Comparison of ENCODE assay signal across 8 cellular contexts in genomic region chr21:33587792-33588484, GRCh38. TPM values are rescaled to one million over a fixed set of nuclear protein-coding genes. Genes with fewer than 3 reads are reported as not detected.
A peak's percentile ranks its signal among the peaks of the same experiment; 100 is the strongest.
DNase-seq lines count a peak whose midpoint lies in the region; ATAC-seq, FAIRE-seq and TF ChIP-seq lines count a peak whose summit lies in the region.

No MANE protein-coding gene starts in this region.

- intact Hi-C loops in pancreas (cut with DNase I): no loop called here

- H3K27me3 ChIP-seq in ACC112 (ENCODE audit: insufficient read depth, low read length): no peaks in the 10 kb centered on the region
- no peaks in the 10 kb centered on the region for H3K27me3 ChIP-seq in cardiac muscle cell
- no peaks in the 10 kb centered on the region for H3K27me3 ChIP-seq in pancreas

- peaks cover 23% of the 10 kb centered on the region for H3K4me1 ChIP-seq in ACC112 (ENCODE audit: control insufficient read depth, insufficient read depth, low read length, unreplicated experiment)
- peaks cover 2% of the 10 kb centered on the region; the same call in 1 of the 2 replicates for H3K4me1 ChIP-seq in ES-I3 (ENCODE audit: insufficient read depth, low read length)
- peaks cover 8% of the 10 kb centered on the region for H3K4me1 ChIP-seq in cardiac muscle cell (ENCODE audit: low read depth)
- H3K4me1 ChIP-seq in pancreas: peaks cover 0 to 5% (median 4%) of the 10 kb centered on the region in 3 donors

- peak overlapping the region; percentile 88 to 91 for H3K27ac Mint-ChIP-seq in activated naive CD4-positive, alpha-beta T cell treated with anti-CD3 and anti-CD28 coated beads, Interleukin-2, amount 50 U/mL, for 72 hours

- peak overlapping the region; percentile 84 for H3K27ac ChIP-seq in ACC112 (ENCODE audit: low read depth, low read length)
- peak overlapping the region; percentile 89 for H3K27ac ChIP-seq in cardiac muscle cell
- peak overlapping the region; percentile 73 to 88 (median 80) for H3K27ac ChIP-seq in pancreas

- DNase-seq in HFF-Myc (ENCODE audit: extremely low read depth, low read depth) (no peak), NB4 (ENCODE audit: low read depth) (peak; percentile 62), cardiac muscle cell (ENCODE audit: low read depth in 1 of 2, low spot score in 1 of 2) (peak; percentile 31 to 41), pancreas (peak in 4 of 6 donors; percentile 30 to 79 (median 58)), NCI-H774 (lab: John Stamatoyannopoulos, UW) (no peak)
- DNase-seq in activated naive CD4-positive, alpha-beta T cell treated with anti-CD3 and anti-CD28 coated beads, Interleukin-2, amount 50 U/mL, for 72 hours (ENCODE audit: low spot score in 2 of 2): peak; percentile 28 to 62

- H3K9me3 Mint-ChIP-seq in activated naive CD4-positive, alpha-beta T cell treated with anti-CD3 and anti-CD28 coated beads, Interleukin-2, amount 50 U/mL, for 72 hours: no peaks in the 10 kb centered on the region

- WGBS in pancreas, 2 donors: 1% methylated on average over 51 to 57 of the region's 57 CpGs

- FAIRE-seq in pancreas (lab: Jason Lieb, UNC): no peak

- no peak for TF ChIP-seq POLR2A in NB4 (IDR thresholded peaks at IDR 0.05; ENCODE audit: extremely low read depth, insufficient read length)

- H3K9me3 ChIP-seq in ES-I3 (ENCODE audit: control insufficient read depth, insufficient read depth, low read length): no peaks in the 10 kb centered on the region
- no peaks in the 10 kb centered on the region for H3K9me3 ChIP-seq in cardiac muscle cell (ENCODE audit: low read depth)
- H3K9me3 ChIP-seq in pancreas: no peaks in the 10 kb centered on the region

- peak overlapping the region; percentile 92 for H2AFZ ChIP-seq in ACC112 (ENCODE audit: low read length, unreplicated experiment)

- TF ChIP-seq CTCF in HFF-Myc (IDR thresholded peaks at IDR 0.05; ENCODE audit: low read depth, low read length, missing control alignments) (no peak), NB4 (IDR thresholded peaks at IDR 0.05; ENCODE audit: low read depth, low read length) (no peak), cardiac muscle cell (IDR thresholded peaks at IDR 0.05; ENCODE audit: low read depth, low read length) (peak; percentile 1), pancreas (IDR thresholded peaks at IDR 0.05) (no peak)

- H3K79me2 ChIP-seq in ACC112 (ENCODE audit: control insufficient read depth, insufficient read depth, low read length, unreplicated experiment): peaks cover 37% of the 10 kb centered on the region

- peak; percentile 23 to 28 for ATAC-seq in activated naive CD4-positive, alpha-beta T cell treated with anti-CD3 and anti-CD28 coated beads, Interleukin-2, amount 50 U/mL, for 72 hours
- peak; percentile 23 to 37 (median 28) for ATAC-seq in pancreas

- peak overlapping the region; percentile 98 for H3K9ac ChIP-seq in ES-I3 (ENCODE audit: low read depth, low read length)

- H3K36me3 ChIP-seq in ACC112 (ENCODE audit: insufficient read depth, low read length) (peaks cover 18% of the 10 kb centered on the region), ES-I3 (ENCODE audit: insufficient read depth, low read length) (no peaks in the 10 kb centered on the region), cardiac muscle cell (peaks cover 11% of the 10 kb centered on the region), pancreas (no peaks in the 10 kb centered on the region)

- H3K4me3 ChIP-seq in ACC112 (ENCODE audit: low read depth, low read length): peak overlapping the region; percentile 94
- peak overlapping the region; percentile 72 for H3K4me3 ChIP-seq in HFF-Myc (replicated peaks; ENCODE audit: low read depth, low read length)
- peak overlapping the region; percentile 72 for H3K4me3 ChIP-seq in NB4 (ENCODE audit: low read depth, low read length)
- peak overlapping the region; percentile 84 for H3K4me3 ChIP-seq in cardiac muscle cell
- H3K4me3 ChIP-seq in pancreas: peak overlapping the region; percentile 93 to 98 (median 97)

- peaks cover 12% of the 10 kb centered on the region in 2 donors for H3K36me3 Mint-ChIP-seq in activated naive CD4-positive, alpha-beta T cell treated with anti-CD3 and anti-CD28 coated beads, Interleukin-2, amount 50 U/mL, for 72 hours

RNA-seq across cellular contexts. Expression of gene DONSON, which starts 0.5 kb away (rescaled TPM):
- total RNA-seq in activated naive CD4-positive, alpha-beta T cell treated with anti-CD3 and anti-CD28 coated beads, Interleukin-2, amount 50 U/mL, for 72 hours: 10 to 100 TPM; 39.1 to 56.1 TPM
- total RNA-seq in cardiac muscle cell (25.2 TPM in 2 replicates), pancreas (1 to 10 TPM; 2.4 to 5.3 (median 3.0) TPM)
- polyA plus RNA-seq in cardiac muscle cell (34.9 and 38.5 TPM in 2 replicates), pancreas (10 to 100 TPM in 1 of 2 donors, 1 to 10 TPM in 1; 6.7 to 11.1 TPM)

RNA-seq across cellular contexts. Expression of gene SON, which starts 45.1 kb away (rescaled TPM):
- total RNA-seq in activated naive CD4-positive, alpha-beta T cell treated with anti-CD3 and anti-CD28 coated beads, Interleukin-2, amount 50 U/mL, for 72 hours: 100 to 1,000 TPM; 271 to 344 TPM
- total RNA-seq in cardiac muscle cell: 88.0 and 161 TPM in 2 replicates
- polyA plus RNA-seq in cardiac muscle cell: 314 and 389 TPM in 2 replicates
- 100 to 1,000 TPM in 3 of 6 donors, 10 to 100 TPM in 3; 82.5 to 154 (median 102) TPM for total RNA-seq in pancreas
- 100 to 1,000 TPM in 1 of 2 donors, 10 to 100 TPM in 1; 86.7 to 205 TPM for polyA plus RNA-seq in pancreas

RNA-seq across cellular contexts. Expression of gene GART, which starts 46.0 kb away (rescaled TPM):
- total RNA-seq in activated naive CD4-positive, alpha-beta T cell treated with anti-CD3 and anti-CD28 coated beads, Interleukin-2, amount 50 U/mL, for 72 hours: 100 to 1,000 TPM; 161 to 187 TPM
- total RNA-seq in cardiac muscle cell (71.7 and 129 TPM in 2 replicates), pancreas (10 to 100 TPM; 20.6 to 37.9 (median 34.4) TPM)
- polyA plus RNA-seq in cardiac muscle cell (53.7 and 64.8 TPM in 2 replicates), pancreas (10 to 100 TPM; 10.3 to 17.8 TPM)

RNA-seq across cellular contexts. Expression of gene CRYZL1, which starts 53.6 kb away (rescaled TPM):
- total RNA-seq in activated naive CD4-positive, alpha-beta T cell treated with anti-CD3 and anti-CD28 coated beads, Interleukin-2, amount 50 U/mL, for 72 hours: 10 to 100 TPM; 31.9 to 39.5 TPM
- total RNA-seq in cardiac muscle cell: 17.0 and 58.3 TPM in 2 replicates
- 58.1 and 79.4 TPM in 2 replicates for polyA plus RNA-seq in cardiac muscle cell
- total RNA-seq in pancreas: 10 to 100 TPM in 5 of 6 donors, 1 to 10 TPM in 1; 8.5 to 18.0 (median 13.9) TPM
- 10 to 100 TPM; 12.2 to 23.0 TPM for polyA plus RNA-seq in pancreas

RNA-seq across cellular contexts. Expression of gene ITSN1, which starts 54.4 kb away (rescaled TPM):
- total RNA-seq in activated naive CD4-positive, alpha-beta T cell treated with anti-CD3 and anti-CD28 coated beads, Interleukin-2, amount 50 U/mL, for 72 hours: 1 to 10 TPM; 5.3 to 6.7 TPM
- total RNA-seq in cardiac muscle cell (125 and 139 TPM in 2 replicates), pancreas (10 to 100 TPM in 2 of 6 donors, 1 to 10 TPM in 4; 3.5 to 19.4 (median 7.5) TPM)
- polyA plus RNA-seq in cardiac muscle cell (90.9 and 92.4 TPM in 2 replicates), pancreas (1 to 10 TPM; 4.1 to 6.5 TPM)

Comparison
In these comparisons a context has a peak if more than half of its experiments do, and no peak if none do; other contexts are left out.
1. DNase-seq: peak in NB4 (single experiment), activated naive CD4-positive, alpha-beta T cell treated with anti-CD3 and anti-CD28 coated beads, Interleukin-2, amount 50 U/mL, for 72 hours (2 of 2), cardiac muscle cell (2 of 2) and pancreas (4 of 6); none in HFF-Myc (single experiment) and NCI-H774 (single experiment).
2. Peak in every context shown above with its lines, with median percentiles within 50 percentile points of each other: H3K27ac ChIP-seq and H3K4me3 ChIP-seq.